ENCODE assay signal across 8 cellular contexts in the genomic region with DNA sequence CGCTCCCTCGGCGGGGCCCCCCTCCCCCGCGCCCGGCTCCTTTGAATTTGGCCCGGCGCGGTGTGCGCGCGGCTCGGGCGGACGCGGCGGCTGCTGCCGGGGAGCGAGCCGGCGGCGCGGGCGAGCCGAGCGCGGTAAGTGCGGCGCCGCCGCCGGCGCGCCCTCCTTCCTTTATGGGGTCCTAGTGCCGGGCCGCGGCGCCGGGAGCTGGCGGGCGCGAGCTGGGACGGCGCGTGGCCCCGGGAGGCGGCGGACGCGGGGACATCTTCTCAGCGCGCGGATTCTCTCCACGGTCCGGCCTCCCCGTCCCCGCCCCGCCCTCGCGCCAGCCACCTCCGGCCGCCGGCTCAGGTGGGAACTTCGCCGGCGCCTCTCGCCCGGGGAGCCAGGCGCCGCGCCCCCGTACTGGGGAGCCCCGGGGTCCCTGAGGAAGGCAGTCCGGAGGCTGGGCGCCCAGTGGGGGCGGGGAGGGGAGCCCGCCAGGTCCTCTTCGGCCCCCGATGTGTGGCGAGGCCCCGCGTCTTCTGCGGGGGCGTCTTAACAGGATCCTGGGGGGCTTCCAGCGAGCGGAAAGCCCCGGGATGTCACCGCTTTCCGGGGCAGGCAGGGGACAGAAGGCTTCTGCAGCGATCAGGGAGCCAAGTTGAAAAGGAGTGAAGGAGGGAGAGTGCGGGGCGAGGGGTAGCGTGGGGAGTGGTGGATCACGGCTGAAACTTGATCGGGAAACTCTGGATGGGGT.
A peak's percentile ranks its signal among the peaks of the same experiment; 100 is the strongest.
DNase-seq lines count a peak whose midpoint lies in the region; ATAC-seq and TF ChIP-seq lines count a peak whose summit lies in the region.

No MANE protein-coding gene starts in this region.

- no peak for TF ChIP-seq CTCF in HFF-Myc (IDR thresholded peaks at IDR 0.05; ENCODE audit: low read depth, low read length, missing control alignments)

- intact Hi-C loops in posterior vena cava (cut with DNase I) = no loop called here

- no peak for DNase-seq in HFF-Myc (ENCODE audit: extremely low read depth, low read depth)
- DNase-seq in activated CD4-positive, alpha-beta memory T cell treated with anti-CD3 and anti-CD28 coated beads, Interleukin-2, amount 10 ng/mL, durations not matched to agents 7 days and 5 days = no peak
- DNase-seq in stimulated activated naive B cell treated with anti-CD40 and anti-IgM and Interleukin-4, amounts not matched to agents 10 μg/mL and 1 μg/mL and 100 μg/mL, for 72 hours = no peak
- DNase-seq in NCI-H82 treated with DMSO at 0.1 percent for 48 hours (lab: John Stamatoyannopoulos, UW; ENCODE audit: unreplicated experiment) = no peak
- no peak for DNase-seq in posterior vena cava (ENCODE audit: low spot score)

- no peaks in the 10 kb centered on the region for H3K36me3 ChIP-seq in ES-I3 (ENCODE audit: insufficient read depth, low read length)

- no peak overlapping the region for H3K27ac Mint-ChIP-seq in activated CD4-positive, alpha-beta memory T cell treated with anti-CD3 and anti-CD28 coated beads, Interleukin-2, amount 10 ng/mL, durations not matched to agents 7 days and 5 days
- peak overlapping the region; percentile 6 for H3K27ac Mint-ChIP-seq in stimulated activated naive B cell treated with anti-CD40 and anti-IgM and Interleukin-4, amounts not matched to agents 10 μg/mL and 1 μg/mL and 100 μg/mL, for 72 hours

- peaks cover 16% of the 10 kb centered on the region for H3K4me1 ChIP-seq in ES-I3 (ENCODE audit: insufficient read depth, low read length)

- peak overlapping the region; percentile 58 for H3K4me3 Mint-ChIP-seq in activated CD4-positive, alpha-beta memory T cell treated with anti-CD3 and anti-CD28 coated beads, Interleukin-2, amount 10 ng/mL, durations not matched to agents 7 days and 5 days
- H3K4me3 Mint-ChIP-seq in stimulated activated naive B cell treated with anti-CD40 and anti-IgM and Interleukin-4, amounts not matched to agents 10 μg/mL and 1 μg/mL and 100 μg/mL, for 72 hours = peak overlapping the region; percentile 47 to 57

- H3K9ac ChIP-seq in ES-I3 (ENCODE audit: low read depth, low read length) = peak overlapping the region; percentile 61

- POLR2A ChIA-PET in activated CD4-positive, alpha-beta memory T cell treated with anti-CD3 and anti-CD28 coated beads, Interleukin-2, amount 10 ng/mL, durations not matched to agents 7 days and 5 days (lab: Charles Lee) = no interaction called here

- H3K9me3 ChIP-seq in ES-I3 (ENCODE audit: control insufficient read depth, insufficient read depth, low read length) = no peaks in the 10 kb centered on the region

- no peaks in the 10 kb centered on the region for H3K36me3 Mint-ChIP-seq in activated CD4-positive, alpha-beta memory T cell treated with anti-CD3 and anti-CD28 coated beads, Interleukin-2, amount 10 ng/mL, durations not matched to agents 7 days and 5 days (ENCODE audit: low read depth)
- H3K36me3 Mint-ChIP-seq in stimulated activated naive B cell treated with anti-CD40 and anti-IgM and Interleukin-4, amounts not matched to agents 10 μg/mL and 1 μg/mL and 100 μg/mL, for 72 hours = peaks cover 0 to 3% of the 10 kb centered on the region in 2 donors

- peaks cover 20% of the 10 kb centered on the region for H3K4me1 Mint-ChIP-seq in activated CD4-positive, alpha-beta memory T cell treated with anti-CD3 and anti-CD28 coated beads, Interleukin-2, amount 10 ng/mL, durations not matched to agents 7 days and 5 days
- peaks cover 7 to 16% of the 10 kb centered on the region in 2 donors for H3K4me1 Mint-ChIP-seq in stimulated activated naive B cell treated with anti-CD40 and anti-IgM and Interleukin-4, amounts not matched to agents 10 μg/mL and 1 μg/mL and 100 μg/mL, for 72 hours

- H3K4me3 ChIP-seq in HFF-Myc (replicated peaks; ENCODE audit: low read depth, low read length) = peak overlapping the region; percentile 54
- H3K4me3 ChIP-seq in iPS-11a (ENCODE audit: low read depth, low read length) = peak overlapping the region; percentile 86

- no peaks in the 10 kb centered on the region for H3K9me3 Mint-ChIP-seq in activated CD4-positive, alpha-beta memory T cell treated with anti-CD3 and anti-CD28 coated beads, Interleukin-2, amount 10 ng/mL, durations not matched to agents 7 days and 5 days
- no peaks in the 10 kb centered on the region for H3K9me3 Mint-ChIP-seq in stimulated activated naive B cell treated with anti-CD40 and anti-IgM and Interleukin-4, amounts not matched to agents 10 μg/mL and 1 μg/mL and 100 μg/mL, for 72 hours

- no peak for ATAC-seq in stimulated activated naive B cell treated with anti-CD40 and anti-IgM and Interleukin-4, amounts not matched to agents 10 μg/mL and 1 μg/mL and 100 μg/mL, for 72 hours (replicated peaks)
- no peak for ATAC-seq in GM21825 (IDR thresholded peaks at IDR 0.05; ENCODE audit: unreplicated experiment)

- CTCF ChIA-PET in activated CD4-positive, alpha-beta memory T cell treated with anti-CD3 and anti-CD28 coated beads, Interleukin-2, amount 10 ng/mL, durations not matched to agents 7 days and 5 days (lab: Charles Lee) = no interaction called here

- H3K27me3 Mint-ChIP-seq in activated CD4-positive, alpha-beta memory T cell treated with anti-CD3 and anti-CD28 coated beads, Interleukin-2, amount 10 ng/mL, durations not matched to agents 7 days and 5 days = peaks cover 60% of the 10 kb centered on the region
- H3K27me3 Mint-ChIP-seq in stimulated activated naive B cell treated with anti-CD40 and anti-IgM and Interleukin-4, amounts not matched to agents 10 μg/mL and 1 μg/mL and 100 μg/mL, for 72 hours = peaks cover 49 to 51% of the 10 kb centered on the region in 2 donors
